In the genomic region with DNA sequence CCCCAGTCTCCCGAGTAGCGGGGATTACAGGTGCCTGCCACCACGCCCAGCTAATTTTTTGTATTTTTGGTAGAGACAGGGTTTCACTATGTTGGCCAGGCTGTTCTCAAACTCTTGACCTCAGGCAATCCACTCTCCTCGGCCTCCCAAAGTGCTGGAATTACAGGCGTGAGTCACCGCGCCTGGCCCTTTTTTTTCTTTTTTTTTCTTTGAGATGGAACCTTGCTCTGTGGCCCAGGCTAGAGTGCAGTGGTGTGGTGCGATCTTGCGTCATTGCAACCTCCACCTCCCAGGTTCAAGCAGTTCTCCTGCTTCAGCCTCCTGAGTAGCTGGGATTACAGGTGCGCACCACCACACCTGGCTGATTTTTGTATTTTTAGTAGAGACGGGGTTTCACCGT, we compare ENCODE assay signal across 4 cellular contexts. TPM values are rescaled to one million over a fixed set of nuclear protein-coding genes. Genes with fewer than 3 reads are reported as not detected.
"Had no signal": no experiment of that assay in that cellular context is flagged by ENCODE, and none has a peak within 500 bp of the region (broad histone marks: within the 10 kb centered on the region; RNA-seq: fewer than 3 reads in every experiment).

No MANE protein-coding gene starts in this region.

RNA-seq across cellular contexts. Expression of a gene that starts 27.0 kb away (rescaled TPM):
- total RNA-seq: HepG2, HT1080, IMR-90, SK-MEL-5 had no signal
